Comparison of ENCODE assay signal across 8 cellular contexts in the genomic region with DNA sequence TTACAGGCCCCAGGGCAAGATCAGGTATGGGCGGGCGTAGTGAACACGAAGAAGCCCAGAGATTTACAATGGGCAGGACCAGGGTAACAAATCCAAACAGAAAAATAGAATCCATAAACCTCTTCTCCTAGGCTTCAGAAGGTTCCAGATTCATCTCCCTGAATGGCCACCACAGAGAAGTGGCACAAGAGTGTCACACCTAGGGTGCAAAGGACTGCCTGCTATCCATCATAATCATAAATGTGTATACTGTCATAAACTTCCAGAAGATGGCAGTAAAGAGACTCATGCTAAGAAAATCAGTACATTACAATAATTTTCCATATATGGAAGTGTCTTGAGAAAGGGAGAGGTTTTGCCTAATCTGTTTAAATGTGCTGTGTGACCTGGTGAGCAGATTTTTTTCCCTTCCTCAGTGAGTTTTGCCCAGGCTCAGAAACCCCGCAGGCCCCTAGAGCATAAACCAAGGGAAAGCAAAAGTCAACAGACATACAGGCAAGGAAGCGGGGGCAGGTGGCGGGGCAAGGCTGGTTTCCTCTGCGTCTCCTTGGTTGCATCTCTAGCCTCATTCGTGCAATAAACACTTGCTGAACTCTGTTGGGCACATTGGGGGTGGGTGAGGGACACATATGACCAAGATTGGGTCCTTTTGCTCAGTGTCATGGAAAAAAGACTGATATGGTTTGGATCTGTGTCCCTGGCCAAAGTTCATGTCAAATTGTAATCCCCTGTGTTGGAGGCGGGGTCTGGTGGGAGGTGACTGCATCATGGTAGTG.
DNase-seq lines count a peak whose midpoint lies in the region; ATAC-seq and TF ChIP-seq lines count a peak whose summit lies in the region.

No MANE protein-coding gene starts in this region.

- no peaks in the 10 kb centered on the region for H3K27me3 ChIP-seq in colonic mucosa

- ATAC-seq in stimulated activated effector memory CD8-positive, alpha-beta T cell treated with anti-CD3 and anti-CD28 coated beads, Interleukin-12 subunit alpha, Interleukin-12 subunit beta, amount 100 ng/mL, for 72 hours, result peak; percentile 38
- ATAC-seq in GM18511 (IDR thresholded peaks at IDR 0.05; ENCODE audit: unreplicated experiment), result no peak

- no peak overlapping the region for H3K27ac ChIP-seq in colonic mucosa

- no peaks in the 10 kb centered on the region for H3K36me3 ChIP-seq in colonic mucosa

- H3K9me3 Mint-ChIP-seq in stimulated activated effector memory CD8-positive, alpha-beta T cell treated with anti-CD3 and anti-CD28 coated beads, Interleukin-12 subunit alpha, Interleukin-12 subunit beta, amount 100 ng/mL, for 72 hours, result peaks cover 8% of the 10 kb centered on the region

- H3K4me1 Mint-ChIP-seq in stimulated activated effector memory CD8-positive, alpha-beta T cell treated with anti-CD3 and anti-CD28 coated beads, Interleukin-12 subunit alpha, Interleukin-12 subunit beta, amount 100 ng/mL, for 72 hours, result peaks cover 15% of the 10 kb centered on the region

- H3K36me3 Mint-ChIP-seq in stimulated activated effector memory CD8-positive, alpha-beta T cell treated with anti-CD3 and anti-CD28 coated beads, Interleukin-12 subunit alpha, Interleukin-12 subunit beta, amount 100 ng/mL, for 72 hours, result no peaks in the 10 kb centered on the region

- H3K4me1 ChIP-seq in colonic mucosa, result peaks cover 6% of the 10 kb centered on the region

- H3K4me3 Mint-ChIP-seq in stimulated activated effector memory CD8-positive, alpha-beta T cell treated with anti-CD3 and anti-CD28 coated beads, Interleukin-12 subunit alpha, Interleukin-12 subunit beta, amount 100 ng/mL, for 72 hours, result no peak overlapping the region

- H3K9ac ChIP-seq in colonic mucosa (ENCODE audit: low read depth in 2 of 2, low read length in 2 of 2), result no peak overlapping the region

- no peaks in the 10 kb centered on the region for H3K9me3 ChIP-seq in colonic mucosa

- peak; percentile 40 for DNase-seq in AG08396 (ENCODE audit: low spot score)
- peak; percentile 36 for DNase-seq in NCI-H524 treated with DMSO at 0.1 percent for 48 hours (lab: John Stamatoyannopoulos, UW)
- no peak for DNase-seq in colonic mucosa
- no peak for DNase-seq in stimulated activated effector memory CD8-positive, alpha-beta T cell treated with anti-CD3 and anti-CD28 coated beads, Interleukin-12 subunit alpha, Interleukin-12 subunit beta, amount 100 ng/mL, for 72 hours (ENCODE audit: low spot score in 2 of 2)
- DNase-seq in GM19240 (ENCODE audit: insufficient read length, low spot score), result no peak
- no peak for DNase-seq in Ammon's horn (ENCODE audit: low spot score)

- TF ChIP-seq CTCF in GM12873 (IDR thresholded peaks at IDR 0.05; ENCODE audit: insufficient read depth, low read depth, low read length, missing control alignments), result peak; percentile 36
- TF ChIP-seq CTCF in colonic mucosa (IDR thresholded peaks at IDR 0.05), result peak; percentile 27

- H3K27ac Mint-ChIP-seq in stimulated activated effector memory CD8-positive, alpha-beta T cell treated with anti-CD3 and anti-CD28 coated beads, Interleukin-12 subunit alpha, Interleukin-12 subunit beta, amount 100 ng/mL, for 72 hours, result no peak overlapping the region

- intact Hi-C loops in colonic mucosa (cut with DNase I), result loop anchor here (1.0 to 2.0 kb wide), 2 partner anchors 40 to 70 kb away; no protein-coding TSS in a partner anchor

- no peak overlapping the region for H3K4me3 ChIP-seq in colonic mucosa

Comparison
In these comparisons a context has a peak if more than half of its experiments do, and no peak if none do; other contexts are left out.
1. DNase-seq: peak in AG08396 (single experiment) and NCI-H524 treated with DMSO at 0.1 percent for 48 hours (single experiment); none in colonic mucosa (single experiment), stimulated activated effector memory CD8-positive, alpha-beta T cell treated with anti-CD3 and anti-CD28 coated beads, Interleukin-12 subunit alpha, Interleukin-12 subunit beta, amount 100 ng/mL, for 72 hours (0 of 2), GM19240 (single experiment) and Ammon's horn (single experiment).